Comparison of ENCODE assay signal across 29 cellular contexts in the genomic region with DNA sequence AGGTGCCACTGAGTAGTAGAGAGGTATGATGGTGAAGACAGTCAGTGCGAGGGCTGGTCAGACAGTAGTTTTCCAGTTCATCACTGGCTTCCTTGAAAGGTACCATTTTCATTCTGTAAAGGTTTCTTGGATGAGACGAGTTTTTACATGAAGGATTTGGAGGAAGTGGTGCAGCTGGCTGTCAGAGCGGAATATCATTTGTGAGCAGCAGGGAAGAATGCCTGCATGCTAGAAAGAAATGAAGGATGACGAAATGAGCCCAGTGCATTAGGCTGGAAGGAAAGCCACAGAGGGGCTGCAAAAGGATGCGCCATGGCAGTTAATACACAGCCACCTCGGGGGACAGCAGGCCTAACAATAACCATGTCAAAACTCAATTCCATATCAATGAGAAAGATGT.
"Had no signal": no experiment of that assay in that cellular context is flagged by ENCODE, and none has a peak within 500 bp of the region (broad histone marks: within the 10 kb centered on the region; RNA-seq: fewer than 3 reads in every experiment).

No MANE protein-coding gene starts in this region.

- H3K36me3 Mint-ChIP-seq: naive B cell; natural killer cell; stimulated activated memory B cell treated with anti-CD40 and anti-IgM and Interleukin-4, amounts not matched to agents 10 μg/mL and 1 μg/mL and 100 μg/mL, for 72 hours had no signal

- H3K4me3 ChIP-seq: left lung, lower lobe of right lung, ovary, psoas muscle, right atrium auricular region, right lobe of liver, smooth muscle cell, testis, thyroid gland, transverse colon, upper lobe of left lung, vagina had no signal

- H3K4me1 Mint-ChIP-seq: immature natural killer cell; naive B cell; natural killer cell; nephron progenitor cell; stimulated activated memory B cell treated with anti-CD40 and anti-IgM and Interleukin-4, amounts not matched to agents 10 μg/mL and 1 μg/mL and 100 μg/mL, for 72 hours; stimulated activated naive CD8-positive, alpha-beta T cell treated with anti-CD3 and anti-CD28 coated beads, Interleukin-15, amount 100 ng/mL, for 72 hours had no signal

- H3K4me1 ChIP-seq: left lung, lower lobe of right lung, psoas muscle, right atrium auricular region, right lobe of liver, testis, transverse colon, upper lobe of left lung, vagina had no signal

- H3K27ac ChIP-seq: left lung, lower lobe of right lung, ovary, psoas muscle, right atrium auricular region, right lobe of liver, testis, thyroid gland, transverse colon, upper lobe of left lung, vagina had no signal

- H3K9me3 ChIP-seq: left lung, lower lobe of right lung, ovary, psoas muscle, right atrium auricular region, right lobe of liver, testis, thyroid gland, transverse colon, upper lobe of left lung, vagina had no signal

- DNase-seq: hypothalamus; immature natural killer cell; kidney; left colon; left lung; lower lobe of right lung; mammary epithelial cell; mesenchymal stem cell; naive B cell; natural killer cell; nephron progenitor cell; ovary; posterior cingulate gyrus; psoas muscle; right lobe of liver; stimulated activated CD4-positive, alpha-beta T cell treated with anti-CD3 and anti-CD28 coated beads, Interleukin-1b, Interleukin-23, amount 100 ng/mL, for 48 hours; stimulated activated CD4-positive, alpha-beta T cell treated with anti-CD3 and anti-CD28 coated beads, Interleukin-2, amount 100 ng/mL, for 48 hours; stimulated activated CD4-positive, alpha-beta T cell treated with anti-CD3 and anti-CD28 coated beads, Interleukin-4, amount 100 ng/mL, for 4 hours; stimulated activated CD8-positive, alpha-beta memory T cell treated with anti-CD3 and anti-CD28 coated beads, Interleukin-4, amount 100 ng/mL, for 48 hours; stimulated activated naive CD4-positive, alpha-beta T cell treated with Interleukin-2 at 50 U/mL for 16 hours; stimulated activated naive CD8-positive, alpha-beta T cell treated with anti-CD3 and anti-CD28 coated beads, Interleukin-15, amount 100 ng/mL, for 72 hours; testis; transverse colon; upper lobe of left lung had no signal

- H3K27me3 Mint-ChIP-seq: naive B cell; stimulated activated memory B cell treated with anti-CD40 and anti-IgM and Interleukin-4, amounts not matched to agents 10 μg/mL and 1 μg/mL and 100 μg/mL, for 72 hours; stimulated activated naive CD8-positive, alpha-beta T cell treated with anti-CD3 and anti-CD28 coated beads, Interleukin-15, amount 100 ng/mL, for 72 hours had no signal

- H3K27ac Mint-ChIP-seq: immature natural killer cell; naive B cell; natural killer cell; nephron progenitor cell; stimulated activated memory B cell treated with anti-CD40 and anti-IgM and Interleukin-4, amounts not matched to agents 10 μg/mL and 1 μg/mL and 100 μg/mL, for 72 hours; stimulated activated naive CD8-positive, alpha-beta T cell treated with anti-CD3 and anti-CD28 coated beads, Interleukin-15, amount 100 ng/mL, for 72 hours had no signal

- H3K27me3 ChIP-seq: left lung, ovary, right atrium auricular region, right lobe of liver, testis, thyroid gland, transverse colon, upper lobe of left lung, vagina had no signal

- H3K9me3 Mint-ChIP-seq: nephron progenitor cell had no signal

- ATAC-seq: left colon; natural killer cell; psoas muscle; right lobe of liver; stimulated activated memory B cell treated with anti-CD40 and anti-IgM and Interleukin-4, amounts not matched to agents 10 μg/mL and 1 μg/mL and 100 μg/mL, for 72 hours; stimulated activated naive CD8-positive, alpha-beta T cell treated with anti-CD3 and anti-CD28 coated beads, Interleukin-15, amount 100 ng/mL, for 72 hours had no signal

- H3K36me3 ChIP-seq: left lung, lower lobe of right lung, ovary, right atrium auricular region, right lobe of liver, thyroid gland, transverse colon, upper lobe of left lung, vagina had no signal

- H3K4me3 Mint-ChIP-seq: immature natural killer cell; naive B cell; natural killer cell; nephron progenitor cell; stimulated activated memory B cell treated with anti-CD40 and anti-IgM and Interleukin-4, amounts not matched to agents 10 μg/mL and 1 μg/mL and 100 μg/mL, for 72 hours; stimulated activated naive CD8-positive, alpha-beta T cell treated with anti-CD3 and anti-CD28 coated beads, Interleukin-15, amount 100 ng/mL, for 72 hours had no signal

- H3K4me2 ChIP-seq: smooth muscle cell had no signal
